Comparison of ENCODE assay signal across 29 cellular contexts in genomic region chr22:46137218-46137766, GRCh38.
"Had no signal": no experiment of that assay in that cellular context is flagged by ENCODE, and none has a peak within 500 bp of the region (broad histone marks: within the 10 kb centered on the region; RNA-seq: fewer than 3 reads in every experiment).

No MANE protein-coding gene starts in this region.

- DNase-seq: activated CD4-positive, alpha-beta T cell treated with anti-CD3 and anti-CD28 coated beads for 48 hours; activated CD4-positive, alpha-beta T cell treated with anti-CD3 and anti-CD28 coated beads, Interleukin-2, amount 50 U/mL, for 48 hours; activated CD8-positive, alpha-beta memory T cell treated with anti-CD3 and anti-CD28 coated beads for 24 hours; activated gamma-delta T cell; activated naive CD4-positive, alpha-beta T cell treated with anti-CD3 and anti-CD28 coated beads, Interleukin-2, amount 10 ng/mL, durations not matched to agents 7 days and 5 days; activated naive CD8-positive, alpha-beta T cell treated with anti-CD3 and anti-CD28 coated beads, Interleukin-2, amount 10 ng/mL, durations not matched to agents 7 days and 5 days; caudate nucleus; kidney glomerular epithelial cell; midbrain; naive thymus-derived CD4-positive, alpha-beta T cell; sigmoid colon; small intestine; stimulated activated CD4-positive, alpha-beta T cell treated with anti-CD3 and anti-CD28 coated beads, Interleukin-1b, Interleukin-23, amount 100 ng/mL, for 48 hours; stimulated activated CD4-positive, alpha-beta T cell treated with anti-CD3 and anti-CD28 coated beads, Interleukin-4, amount 100 ng/mL, for 4 hours; stimulated activated CD8-positive, alpha-beta memory T cell treated with anti-CD3 and anti-CD28 coated beads, Interleukin-4, amount 100 ng/mL, for 48 hours; stimulated activated naive CD4-positive, alpha-beta T cell; SW 1271; T1000; tibial artery; upper lobe of right lung; WERI-Rb-1 had no signal

- H3K9me3 ChIP-seq: ascending aorta, gastroesophageal sphincter, heart right ventricle, left lung, sigmoid colon, suprapubic skin, tibial artery, upper lobe of right lung had no signal

- H3K4me3 ChIP-seq: ascending aorta, gastroesophageal sphincter, heart right ventricle, left lung, sigmoid colon, suprapubic skin, tibial artery, upper lobe of right lung had no signal

- H3K27ac ChIP-seq: ascending aorta, gastroesophageal sphincter, left lung, sigmoid colon, suprapubic skin, upper lobe of right lung, WERI-Rb-1 had no signal

- H3K4me1 ChIP-seq: left lung had no signal

- ATAC-seq: activated CD4-positive, CD25-positive, alpha-beta regulatory T cell treated with anti-CD3 and anti-CD28 coated beads, Interleukin-2, amount 50 U/mL, for 24 hours; gastroesophageal sphincter; heart right ventricle; left lung; naive thymus-derived CD4-positive, alpha-beta T cell had no signal

- H3K4me3 Mint-ChIP-seq: activated naive CD4-positive, alpha-beta T cell treated with anti-CD3 and anti-CD28 coated beads, Interleukin-2, amount 10 ng/mL, durations not matched to agents 7 days and 5 days; activated naive CD8-positive, alpha-beta T cell treated with anti-CD3 and anti-CD28 coated beads, Interleukin-2, amount 10 ng/mL, durations not matched to agents 7 days and 5 days; naive thymus-derived CD4-positive, alpha-beta T cell; T-helper 1 cell treated with Interleukin-12 subunit alpha and Interleukin-12 subunit beta and Interleukin-4 antibody, amounts not matched to agents 30 μg/mL and 1 μg/mL, for 36 hours had no signal

- H3K27me3 Mint-ChIP-seq: naive thymus-derived CD4-positive, alpha-beta T cell had no signal

- H3K9me3 Mint-ChIP-seq: activated naive CD4-positive, alpha-beta T cell treated with anti-CD3 and anti-CD28 coated beads, Interleukin-2, amount 10 ng/mL, durations not matched to agents 7 days and 5 days; activated naive CD8-positive, alpha-beta T cell treated with anti-CD3 and anti-CD28 coated beads, Interleukin-2, amount 10 ng/mL, durations not matched to agents 7 days and 5 days; T-helper 1 cell treated with Interleukin-12 subunit alpha and Interleukin-12 subunit beta and Interleukin-4 antibody, amounts not matched to agents 30 μg/mL and 1 μg/mL, for 36 hours had no signal

- H3K27ac Mint-ChIP-seq: activated naive CD4-positive, alpha-beta T cell treated with anti-CD3 and anti-CD28 coated beads, Interleukin-2, amount 10 ng/mL, durations not matched to agents 7 days and 5 days; activated naive CD8-positive, alpha-beta T cell treated with anti-CD3 and anti-CD28 coated beads, Interleukin-2, amount 10 ng/mL, durations not matched to agents 7 days and 5 days; T-helper 1 cell treated with Interleukin-12 subunit alpha and Interleukin-12 subunit beta and Interleukin-4 antibody, amounts not matched to agents 30 μg/mL and 1 μg/mL, for 36 hours had no signal

- H3K36me3 Mint-ChIP-seq: activated naive CD4-positive, alpha-beta T cell treated with anti-CD3 and anti-CD28 coated beads, Interleukin-2, amount 10 ng/mL, durations not matched to agents 7 days and 5 days; activated naive CD8-positive, alpha-beta T cell treated with anti-CD3 and anti-CD28 coated beads, Interleukin-2, amount 10 ng/mL, durations not matched to agents 7 days and 5 days; brain; naive thymus-derived CD4-positive, alpha-beta T cell had no signal

- H3K4me1 Mint-ChIP-seq: activated naive CD4-positive, alpha-beta T cell treated with anti-CD3 and anti-CD28 coated beads, Interleukin-2, amount 10 ng/mL, durations not matched to agents 7 days and 5 days; activated naive CD8-positive, alpha-beta T cell treated with anti-CD3 and anti-CD28 coated beads, Interleukin-2, amount 10 ng/mL, durations not matched to agents 7 days and 5 days; naive thymus-derived CD4-positive, alpha-beta T cell had no signal

- H3K27me3 ChIP-seq: ascending aorta, gastroesophageal sphincter, heart right ventricle, left lung, sigmoid colon, suprapubic skin, tibial artery, upper lobe of right lung had no signal

- H3K36me3 ChIP-seq: ascending aorta, gastroesophageal sphincter, heart right ventricle, left lung, sigmoid colon, suprapubic skin, tibial artery, upper lobe of right lung, WERI-Rb-1 had no signal
